Comparison of ENCODE assay signal across 8 cellular contexts in the genomic region with DNA sequence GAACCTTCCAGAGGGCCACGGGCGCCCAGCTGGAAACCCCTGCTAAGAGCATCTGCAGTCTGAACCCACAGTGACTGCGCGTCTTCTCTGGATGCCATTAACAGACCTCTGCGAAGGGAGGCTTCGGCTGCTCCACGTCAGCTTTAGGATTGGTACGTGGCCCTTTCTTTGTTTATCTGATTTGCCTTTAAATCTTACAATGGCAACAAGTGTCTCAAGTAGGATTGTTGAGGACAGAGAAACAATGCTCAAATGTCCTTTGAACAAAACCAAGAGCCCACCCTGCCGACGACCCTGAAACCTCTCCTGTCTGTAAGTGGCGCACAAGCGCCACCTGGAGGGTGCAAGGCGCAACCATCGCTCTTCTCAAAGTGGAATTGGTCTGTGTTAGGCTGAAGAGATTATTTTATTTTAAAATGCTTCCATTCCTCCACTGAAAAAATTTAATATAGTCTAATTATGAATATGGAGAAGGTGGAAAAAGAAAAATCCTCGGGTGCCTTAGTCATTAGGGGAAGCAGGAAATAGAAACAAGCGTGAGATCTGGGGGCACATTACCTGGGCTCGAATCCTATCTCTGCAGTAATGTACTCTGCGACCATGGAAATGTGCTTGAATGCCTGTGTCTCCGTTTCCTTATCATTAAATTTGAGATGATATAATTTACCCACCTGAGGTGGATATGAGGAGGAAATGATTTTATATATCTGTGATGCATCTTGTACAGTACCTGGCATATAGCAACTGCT.
A peak's percentile ranks its signal among the peaks of the same experiment; 100 is the strongest.
DNase-seq lines count a peak whose midpoint lies in the region; ATAC-seq and TF ChIP-seq lines count a peak whose summit lies in the region.

No MANE protein-coding gene starts in this region.

- no peaks in the 10 kb centered on the region for H3K36me3 ChIP-seq in adrenal gland (replicated peaks in 1 of 2)

- peak overlapping the region in 2 of 5 donors; percentile 23 to 53 for H3K27ac ChIP-seq in adrenal gland

- H3K4me1 ChIP-seq in adrenal gland (replicated peaks in 1 of 2), result no peaks in the 10 kb centered on the region

- 26 to 30% (median 28%) methylated on average over 18 to 19 of the region's 19 CpGs for WGBS in adrenal gland, 4 donors

- no peak overlapping the region for H3K4me3 ChIP-seq in adrenal gland

- DNase-seq in NCI-H1436 (lab: John Stamatoyannopoulos, UW) (peak; percentile 36), NCI-H1436 treated with DMSO at 0.1 percent for 48 hours (lab: John Stamatoyannopoulos, UW) (no peak), NCI-H82 treated with DMSO at 0.1 percent for 48 hours (lab: John Stamatoyannopoulos, UW; ENCODE audit: unreplicated experiment) (peak; percentile 19), adrenal gland (peak; percentile 20 to 64 (median 33)), hepatic stellate cell (ENCODE audit: low spot score) (peak; percentile 32), renal cortical epithelial cell (ENCODE audit: low read depth) (peak; percentile 23)

- peak; percentile 61 to 87 (median 78) for TF ChIP-seq CTCF in adrenal gland (IDR thresholded peaks at IDR 0.05)

- peak; percentile 54 for ATAC-seq in HG02852 (IDR thresholded peaks at IDR 0.05; ENCODE audit: unreplicated experiment)
- no peak for ATAC-seq in GM21423 (IDR thresholded peaks at IDR 0.05; ENCODE audit: unreplicated experiment)

- intact Hi-C loops in adrenal gland (cut with DNase I), result loop anchor here (5.0 to 10.0 kb wide), 3 partner anchors 125 to 843 kb away; no protein-coding TSS in a partner anchor

- TF ChIP-seq POLR2A in adrenal gland (IDR thresholded peaks at IDR 0.05), result no peak

- no peaks in the 10 kb centered on the region for H3K27me3 ChIP-seq in adrenal gland

- no peaks in the 10 kb centered on the region for H3K9me3 ChIP-seq in adrenal gland (replicated peaks in 1 of 3)
